18 cellular contexts compared by ENCODE assay signal in genomic region chr4:101944649-101945048, GRCh38.
DNase-seq lines count a peak whose midpoint lies in the region; ATAC-seq, FAIRE-seq and TF ChIP-seq lines count a peak whose summit lies in the region.
"Had no signal": no experiment of that assay in that cellular context is flagged by ENCODE, and none has a peak within 500 bp of the region (broad histone marks: within the 10 kb centered on the region; RNA-seq: fewer than 3 reads in every experiment).

No MANE protein-coding gene starts in this region.

- H3K18ac ChIP-seq in IMR-90 (ENCODE audit: low read depth, low read length): no peak overlapping the region

- no peak overlapping the region for H2AK5ac ChIP-seq in IMR-90 (ENCODE audit: low read depth, low read length)

- BruUV-seq in IMR-90 (replicated peaks; lab: Mats Ljungman, UMichigan): no TSS peak

- H3K27me3 ChIP-seq in IMR-90 (ENCODE audit: control insufficient read depth, insufficient read depth, low read length): no peaks in the 10 kb centered on the region
- no peaks in the 10 kb centered on the region for H3K27me3 ChIP-seq in bronchial epithelial cell (ENCODE audit: control insufficient read depth, insufficient read depth, low read length)
- H3K27me3 ChIP-seq in lung (ENCODE audit: control insufficient read depth, insufficient read depth): no peaks in the 10 kb centered on the region
- no peaks in the 10 kb centered on the region for H3K27me3 ChIP-seq in suprapubic skin
- H3K27me3 ChIP-seq: pancreas, testis had no signal

- peak; percentile 3 for DNase-seq in AG08395 (ENCODE audit: low spot score)
- DNase-seq in IMR-90: peak; percentile 56
- DNase-seq in bronchial epithelial cell (ENCODE audit: low read depth): peak; percentile 67
- DNase-seq in lung (ENCODE audit: low spot score): peak; percentile 37
- DNase-seq in foreskin melanocyte: no peak
- DNase-seq in suprapubic skin (ENCODE audit: low spot score in 2 of 2): no peak
- no peak for DNase-seq in NCI-H774 (lab: John Stamatoyannopoulos, UW)
- no peak for DNase-seq in activated gamma-delta T cell treated with Interleukin-2 at 50 U/mL for 16 hours
- DNase-seq: activated CD8-positive, alpha-beta memory T cell treated with anti-CD3 and anti-CD28 coated beads for 24 hours; activated naive CD4-positive, alpha-beta T cell; central memory CD4-positive, alpha-beta T cell; DND-41; hippocampal formation; NCI-H2081 treated with DMSO at 0.1 percent for 48 hours; pancreas; stimulated activated CD4-positive, alpha-beta T cell treated with anti-CD3 and anti-CD28 coated beads, Interleukin-12 subunit alpha, Interleukin-12 subunit beta, amount 100 ng/mL, for 4 hours; testis had no signal

- CTCF ChIA-PET in IMR-90 (lab: Yijun Ruan, JAX): no interaction called here

- POLR2A ChIA-PET in IMR-90 (lab: Charles Lee; ENCODE audit: unreplicated experiment): no interaction called here

- H3K56ac ChIP-seq in IMR-90 (ENCODE audit: extremely low read depth, insufficient read depth, low read length): no peak overlapping the region

- H4K8ac ChIP-seq in IMR-90 (ENCODE audit: low read depth in 2 of 2, low read length in 2 of 2): no peak overlapping the region

- TF ChIP-seq POLR2A in IMR-90 (IDR thresholded peaks at IDR 0.05; ENCODE audit: low read depth, low read length) (no peak), suprapubic skin (IDR thresholded peaks at IDR 0.05) (no peak)

- H3K9me1 ChIP-seq in IMR-90 (ENCODE audit: insufficient read depth, low read length): no peaks in the 10 kb centered on the region

- H3K14ac ChIP-seq in IMR-90 (replicated peaks; ENCODE audit: low read depth, low read length): no peak overlapping the region

- H3K79me1 ChIP-seq in IMR-90 (ENCODE audit: low read depth in 1 of 2, low read length in 2 of 2): no peaks in the 10 kb centered on the region

- H4K5ac ChIP-seq in IMR-90 (ENCODE audit: low read depth, low read length): no peak overlapping the region

- no peak overlapping the region for H3K23ac ChIP-seq in IMR-90 (ENCODE audit: low read depth, low read length)

- H4K91ac ChIP-seq in IMR-90 (ENCODE audit: insufficient read depth, low read depth, low read length): no peak overlapping the region

- no peak overlapping the region for H2BK5ac ChIP-seq in IMR-90 (ENCODE audit: low read depth, low read length, poor library complexity, severe bottlenecking)

- no peak overlapping the region for H2BK20ac ChIP-seq in IMR-90 (ENCODE audit: low read depth, low read length)

- H3K4me3 ChIP-seq in IMR-90 (ENCODE audit: insufficient read depth, low read depth, low read length) (no peak overlapping the region), bronchial epithelial cell (ENCODE audit: low read depth, low read length) (no peak overlapping the region), lung (no peak overlapping the region), suprapubic skin (no peak overlapping the region)
- H3K4me3 ChIP-seq: pancreas, testis had no signal

- H3K4me1 ChIP-seq in IMR-90 (ENCODE audit: control insufficient read depth, insufficient read depth, low read length): no peaks in the 10 kb centered on the region
- H3K4me1 ChIP-seq in lung (ENCODE audit: control insufficient read depth in 2 of 2, insufficient read depth in 2 of 2, low read length in 2 of 2): no peaks in the 10 kb centered on the region
- H3K4me1 ChIP-seq in suprapubic skin: no peaks in the 10 kb centered on the region
- H3K4me1 ChIP-seq: pancreas, testis had no signal

- intact Hi-C loops in IMR-90 (cut with micrococcal nuclease): loop anchor here (5.0 kb wide), 1 partner anchor 78 kb away; no protein-coding TSS in a partner anchor

- TF ChIP-seq CTCF in IMR-90 (conservative IDR thresholded peaks at IDR 0.05; ENCODE audit: low read depth, low read length) (no peak), bronchial epithelial cell (IDR thresholded peaks at IDR 0.05; ENCODE audit: insufficient read depth, low read length, severe bottlenecking) (no peak), lung (IDR thresholded peaks at IDR 0.05; ENCODE audit: control extremely low read depth, extremely low read depth) (no peak), suprapubic skin (IDR thresholded peaks at IDR 0.05) (no peak)

- H2BK15ac ChIP-seq in IMR-90 (ENCODE audit: low read depth, low read length): no peak overlapping the region

- H2AK9ac ChIP-seq in IMR-90 (replicated peaks; ENCODE audit: low read depth, low read length, poor library complexity): no peak overlapping the region

- H3K9ac ChIP-seq in IMR-90 (ENCODE audit: low read depth, low read length): no peak overlapping the region

- ATAC-seq in IMR-90 (ENCODE audit: low read depth): no peak
- peak; percentile 88 for ATAC-seq in lung (ENCODE audit: insufficient read depth, low FRiP score)
- ATAC-seq: pancreas had no signal

- no peaks in the 10 kb centered on the region for H4K20me1 ChIP-seq in IMR-90 (ENCODE audit: insufficient read depth, low read length)

- H3K36me3 ChIP-seq in IMR-90 (ENCODE audit: control insufficient read depth, insufficient read depth, low read length): no peaks in the 10 kb centered on the region
- no peaks in the 10 kb centered on the region for H3K36me3 ChIP-seq in bronchial epithelial cell (ENCODE audit: control insufficient read depth, insufficient read depth, low read length)
- H3K36me3 ChIP-seq in lung (ENCODE audit: control insufficient read depth in 2 of 2, insufficient read depth in 2 of 2, low read length in 2 of 2): no peaks in the 10 kb centered on the region
- no peaks in the 10 kb centered on the region for H3K36me3 ChIP-seq in suprapubic skin
- H3K36me3 ChIP-seq: pancreas had no signal

- in situ Hi-C loops in IMR-90 (cut with MboI; ENCODE audit: low sequenced_read_pairs): no loop called here

- H3K9me3 ChIP-seq in IMR-90 (ENCODE audit: control insufficient read depth, insufficient read depth, low read length): no peaks in the 10 kb centered on the region
- no peaks in the 10 kb centered on the region for H3K9me3 ChIP-seq in lung (ENCODE audit: control insufficient read depth in 2 of 2, insufficient read depth in 1 of 2, low read length in 1 of 2)
- H3K9me3 ChIP-seq in suprapubic skin: no peaks in the 10 kb centered on the region
- H3K9me3 ChIP-seq: pancreas, testis had no signal

- no peak overlapping the region for H3K27ac ChIP-seq in IMR-90 (ENCODE audit: insufficient read depth, low read length)
- H3K27ac ChIP-seq in lung (ENCODE audit: low read depth in 1 of 2, low read length in 1 of 2): no peak overlapping the region
- no peak overlapping the region for H3K27ac ChIP-seq in suprapubic skin
- H3K27ac ChIP-seq: pancreas, testis had no signal

- H2AFZ ChIP-seq in IMR-90 (replicated peaks; ENCODE audit: low read length, poor library complexity): no peak overlapping the region

- no peak for TF ChIP-seq RAD21 in IMR-90 (IDR thresholded peaks at IDR 0.05; ENCODE audit: low read length)

- no peak overlapping the region for H2BK120ac ChIP-seq in IMR-90 (ENCODE audit: low read depth, low read length)

- no peak for FAIRE-seq in bronchial epithelial cell (lab: Jason Lieb, UNC)
- FAIRE-seq: endometrium, pancreas had no signal

- TF ChIP-seq EP300 in suprapubic skin (IDR thresholded peaks at IDR 0.05): no peak

- dilution Hi-C loops in IMR-90 (cut with HindIII; ENCODE audit: low sequenced_read_pairs, unreplicated experiment): no loop called here

- no peak overlapping the region for H3K4me2 ChIP-seq in IMR-90 (ENCODE audit: low read depth, low read length)

- no CpG with 5 or more reads among the region's 1 CpG for WGBS in IMR-90 (ENCODE audit: extremely low coverage in 2 of 2, insufficient read length in 1 of 2), 2 experiments
- 74 to 81% methylated on average over 1 of the region's 1 CpG for WGBS in lung, 2 donors
- 93% methylated on average over 1 of the region's 1 CpG for WGBS in suprapubic skin

- no peak overlapping the region for H3K4ac ChIP-seq in IMR-90 (ENCODE audit: low read depth, low read length)

TF ChIP-seq in IMR-90, 13 proteins besides CTCF, POLR2A, EP300 and RAD21:
- no peak for TF ChIP-seq CHD1 (IDR thresholded peaks at IDR 0.05; ENCODE audit: low read depth, low read length)
- TF ChIP-seq FOS (IDR thresholded peaks at IDR 0.05; ENCODE audit: low read depth, low read length): no peak

Comparison
In these comparisons a context has a peak if more than half of its experiments do, and no peak if none do; other contexts are left out.
1. DNase-seq: peak in AG08395 (single experiment), IMR-90 (single experiment), bronchial epithelial cell (single experiment) and lung (single experiment); none in foreskin melanocyte (single experiment), suprapubic skin (0 of 2), NCI-H774 (single experiment) and activated gamma-delta T cell treated with Interleukin-2 at 50 U/mL for 16 hours (single experiment).